Comparison of ENCODE assay signal across 8 cellular contexts in genomic region chr11:64870176-64870892, GRCh38. TPM values are rescaled to one million over a fixed set of nuclear protein-coding genes. Genes with fewer than 3 reads are reported as not detected.
A peak's percentile ranks its signal among the peaks of the same experiment; 100 is the strongest.
DNase-seq lines count a peak whose midpoint lies in the region; ATAC-seq and TF ChIP-seq lines count a peak whose summit lies in the region.

No MANE protein-coding gene starts in this region.

- H3K27ac ChIP-seq in SK-N-SH (ENCODE audit: low read depth in 2 of 2, low read length in 1 of 2) (peak overlapping the region in 1 of 2 experiments; percentile 58; a peak in 2 of 4 replicates), epithelial cell of prostate (peak overlapping the region; percentile 82)

- DNase-seq in SK-N-SH (no peak), epithelial cell of prostate (ENCODE audit: low read depth, low spot score) (no peak), omental fat pad (ENCODE audit: low spot score) (no peak), NCI-H524 (lab: John Stamatoyannopoulos, UW) (no peak), NCI-H2196 (lab: John Stamatoyannopoulos, UW; ENCODE audit: unreplicated experiment) (no peak)
- no peak for DNase-seq in stimulated activated CD4-positive, alpha-beta T cell treated with anti-CD3 and anti-CD28 coated beads, Interleukin-12 subunit alpha, Interleukin-12 subunit beta, amount 100 ng/mL, for 4 hours

- no peaks in the 10 kb centered on the region for H3K9me2 ChIP-seq in SK-N-SH

- ATAC-seq in omental fat pad (ENCODE audit: low FRiP score) (peak; percentile 75), GM21367 (IDR thresholded peaks at IDR 0.05; ENCODE audit: unreplicated experiment) (no peak)

- peaks cover 86% of the 10 kb centered on the region for H4K20me1 ChIP-seq in SK-N-SH (ENCODE audit: insufficient read depth)

- WGBS in SK-N-SH (ENCODE audit: low lambda C conversion rate) = 57% methylated on average over 16 of the region's 19 CpGs

- H3K79me2 ChIP-seq in SK-N-SH (ENCODE audit: insufficient read depth) = peaks cover 95% of the 10 kb centered on the region

- H3K9ac ChIP-seq in SK-N-SH = peak overlapping the region; percentile 49; the same call in 1 of the 2 replicates

- H3K9me3 ChIP-seq in SK-N-SH = no peaks in the 10 kb centered on the region

- no peaks in the 10 kb centered on the region for H3K27me3 ChIP-seq in SK-N-SH (ENCODE audit: insufficient read depth)

- H3F3A ChIP-seq in SK-N-SH (replicated peaks; ENCODE audit: insufficient read depth) = peaks cover 17% of the 10 kb centered on the region

- no peak for TF ChIP-seq EP300 in SK-N-SH (IDR thresholded peaks at IDR 0.05; ENCODE audit: borderline replicate concordance in 1 of 2, low read depth in 1 of 2, low read length in 1 of 2)

- peak overlapping the region; percentile 68 for H3K4me2 ChIP-seq in SK-N-SH

- peaks cover 2 to 28% of the 10 kb centered on the region in 2 experiments; a peak in 3 of 4 replicates for H3K4me1 ChIP-seq in SK-N-SH (ENCODE audit: control insufficient read depth in 1 of 2, insufficient read depth in 2 of 2, low read depth in 1 of 2, low read length in 1 of 2)

- POLR2A ChIA-PET in SK-N-SH (lab: Yijun Ruan, JAX) = no interaction called here

- H3K36me3 ChIP-seq in SK-N-SH (replicated peaks in 1 of 2; ENCODE audit: control insufficient read depth in 1 of 2, insufficient read depth in 2 of 2, low read length in 1 of 2) = peaks cover 30% of the 10 kb centered on the region in 2 experiments

- peak overlapping the region; percentile 49 for H3K4me3 ChIP-seq in GM12875 (ENCODE audit: low read depth, low read length)
- peak overlapping the region in 1 of 2 experiments; percentile 13; a peak in 1 of 4 replicates for H3K4me3 ChIP-seq in SK-N-SH (ENCODE audit: low read depth in 2 of 2, low read length in 1 of 2)

- CTCF ChIA-PET in SK-N-SH (lab: Yijun Ruan, JAX) = interaction anchor here (3.8 kb wide), 1 partner anchor 23 kb away, joined by 34 read pairs; no protein-coding TSS in a partner anchor

- H2AFZ ChIP-seq in SK-N-SH (ENCODE audit: low read depth) = no peak overlapping the region

- no peak for TF ChIP-seq RAD21 in SK-N-SH (IDR thresholded peaks at IDR 0.05; ENCODE audit: low read length)

- TF ChIP-seq CTCF in GM12875 (IDR thresholded peaks at IDR 0.05; ENCODE audit: borderline replicate concordance, insufficient read depth, low read depth, low read length) (no peak), SK-N-SH (IDR thresholded peaks at IDR 0.05) (no peak), omental fat pad (IDR thresholded peaks at IDR 0.05) (no peak)

TF ChIP-seq in SK-N-SH, 30 proteins besides CTCF, POLR2A, EP300 and RAD21:
- TF ChIP-seq FOSL2 (IDR thresholded peaks at IDR 0.05; ENCODE audit: borderline replicate concordance, low read depth) (peak; percentile 22; the same call in 1 of the 2 replicates), ZBTB33 (IDR thresholded peaks at IDR 0.05; ENCODE audit: borderline replicate concordance, low read depth) (no peak)

RNA-seq across cellular contexts. Expression of gene EHD1, which starts 8.1 kb away (rescaled TPM):
- polyA plus RNA-seq in SK-N-SH (2012; rRNA removed) = 57.6 and 93.3 TPM in 2 replicates
- polyA plus RNA-seq in SK-N-SH (2012; cell fraction: cytosol; rRNA removed) = 34.4 and 51.6 TPM in 2 replicates
- 104 and 118 TPM in 2 replicates for polyA plus RNA-seq in SK-N-SH (2012; cell fraction: nucleus; rRNA removed)
- 100 to 1,000 TPM in 2 of 4 donors, 10 to 100 TPM in 2; 66.4 to 226 (median 94.8) TPM for total RNA-seq in omental fat pad

RNA-seq across cellular contexts. Expression of gene CDC42BPG, which starts 25.9 kb away (rescaled TPM):
- polyA plus RNA-seq in SK-N-SH (2012; rRNA removed) = 0.33 and 0.42 TPM in 2 replicates
- 0.15 and 0.25 TPM in 2 replicates for polyA plus RNA-seq in SK-N-SH (2012; cell fraction: cytosol; rRNA removed)
- 1.00 and 1.3 TPM in 2 replicates for polyA plus RNA-seq in SK-N-SH (2012; cell fraction: nucleus; rRNA removed)
- under 1 TPM; 0.19 to 0.48 (median 0.42) TPM for total RNA-seq in omental fat pad

RNA-seq across cellular contexts. Expression of gene ATG2A, which starts 46.7 kb away (rescaled TPM):
- 6.2 and 7.1 TPM in 2 replicates for polyA plus RNA-seq in SK-N-SH (2012; rRNA removed)
- 1.7 and 3.1 TPM in 2 replicates for polyA plus RNA-seq in SK-N-SH (2012; cell fraction: cytosol; rRNA removed)
- polyA plus RNA-seq in SK-N-SH (2012; cell fraction: nucleus; rRNA removed) = 21.7 and 27.5 TPM in 2 replicates
- 10 to 100 TPM; 20.3 to 34.8 (median 22.2) TPM for total RNA-seq in omental fat pad

RNA-seq across cellular contexts. Expression of gene PPP2R5B, which starts 54.2 kb away (rescaled TPM):
- polyA plus RNA-seq in SK-N-SH (2012; rRNA removed) = 15.1 and 16.7 TPM in 2 replicates
- polyA plus RNA-seq in SK-N-SH (2012; cell fraction: cytosol; rRNA removed) = 8.2 and 11.7 TPM in 2 replicates
- polyA plus RNA-seq in SK-N-SH (2012; cell fraction: nucleus; rRNA removed) = 40.9 and 48.9 TPM in 2 replicates
- total RNA-seq in omental fat pad = 10 to 100 TPM in 3 of 4 donors, 1 to 10 TPM in 1; 7.8 to 20.3 (median 12.4) TPM

RNA-seq across cellular contexts. Expression of gene MEN1, which starts 60.0 kb away (rescaled TPM):
- polyA plus RNA-seq in SK-N-SH (2012; rRNA removed) = 40.7 and 52.9 TPM in 2 replicates
- polyA plus RNA-seq in SK-N-SH (2012; cell fraction: cytosol; rRNA removed) = 17.3 and 26.9 TPM in 2 replicates
- polyA plus RNA-seq in SK-N-SH (2012; cell fraction: nucleus; rRNA removed) = 101 and 105 TPM in 2 replicates
- 10 to 100 TPM in 3 of 4 donors, 1 to 10 TPM in 1; 7.3 to 20.2 (median 12.2) TPM for total RNA-seq in omental fat pad
